In the genomic region with DNA sequence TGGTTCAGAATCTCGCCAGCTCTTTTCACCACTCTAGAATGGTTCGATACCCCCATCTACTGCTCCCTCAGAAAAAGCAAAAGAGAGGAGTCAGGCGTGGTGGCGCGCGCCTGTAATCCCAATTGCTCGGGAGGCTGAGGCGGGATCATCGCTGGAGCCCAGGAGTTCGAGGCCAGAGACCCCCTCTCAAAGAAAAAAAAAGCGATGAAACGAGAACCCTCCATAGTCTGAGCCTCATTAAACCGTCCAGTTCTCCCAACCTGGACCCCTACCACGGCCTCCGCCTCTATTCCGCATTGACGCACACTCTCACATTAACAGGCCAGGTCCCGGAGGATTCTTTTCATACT, we compare ENCODE assay signal across 8 cellular contexts.
DNase-seq lines count a peak whose midpoint lies in the region; ATAC-seq and TF ChIP-seq lines count a peak whose summit lies in the region.

No MANE protein-coding gene starts in this region.

- TF ChIP-seq CTCF in GM12875 (IDR thresholded peaks at IDR 0.05; ENCODE audit: borderline replicate concordance, insufficient read depth, low read depth, low read length) (no peak), SU-DHL-6 (IDR thresholded peaks at IDR 0.05; ENCODE audit: insufficient read depth, low read length, poor library complexity, severe bottlenecking) (no peak), fibroblast of pulmonary artery (IDR thresholded peaks at IDR 0.05; ENCODE audit: low read length, missing control alignments) (no peak), retinal pigment epithelial cell (conservative IDR thresholded peaks at IDR 0.05; ENCODE audit: low read depth, low read length) (no peak), GM13977 (IDR thresholded peaks at IDR 0.05; ENCODE audit: extremely low read depth, insufficient read depth, missing control alignments) (no peak), GM10248 (IDR thresholded peaks at IDR 0.05; ENCODE audit: control extremely low read depth, extremely low read depth, low read depth, missing control alignments) (no peak)

- H3K9me2 ChIP-seq in SU-DHL-6 (replicated peaks; ENCODE audit: insufficient read depth, low read length) = no peaks in the 10 kb centered on the region

- H3K36me3 ChIP-seq in SU-DHL-6 (ENCODE audit: low read length) = no peaks in the 10 kb centered on the region

- ATAC-seq in GM19467 (IDR thresholded peaks at IDR 0.05; ENCODE audit: unreplicated experiment) = no peak

- no peaks in the 10 kb centered on the region for H3K27me3 ChIP-seq in SU-DHL-6 (ENCODE audit: low read length)

- no peaks in the 10 kb centered on the region for H3K79me2 ChIP-seq in SU-DHL-6 (ENCODE audit: insufficient read depth, low read length)

- in situ Hi-C loops in GM13977 (cut with MboI; ENCODE audit: low pct_unique_long_range_greater_than_20kb, low sequenced_read_pairs, unreplicated experiment) = loop anchor here (5.0 to 25.0 kb wide), 2 partner anchors 88 to 163 kb away; partner anchors contain the start of gene ESAM

- no peaks in the 10 kb centered on the region for H3K9me3 ChIP-seq in SU-DHL-6 (ENCODE audit: insufficient read depth, low read length)

- peak overlapping the region; percentile 66 for H3K4me2 ChIP-seq in SU-DHL-6 (ENCODE audit: low read depth, low read length, poor library complexity, severe bottlenecking)

- peak overlapping the region; percentile 75 for H3K9ac ChIP-seq in SU-DHL-6 (ENCODE audit: low read length)

- no peaks in the 10 kb centered on the region for H4K20me1 ChIP-seq in SU-DHL-6 (ENCODE audit: low read depth, low read length)

- POLR2A ChIA-PET in GM10248 (lab: Yijun Ruan, JAX) = interaction anchor here (0.7 kb wide), 1 partner anchor 599 kb away, joined by 3 read pairs; no protein-coding TSS in a partner anchor

- no peak overlapping the region for H3K27ac ChIP-seq in SU-DHL-6 (ENCODE audit: low read depth, low read length)

- DNase-seq in fibroblast of pulmonary artery (ENCODE audit: low read depth) = no peak
- no peak for DNase-seq in retinal pigment epithelial cell (ENCODE audit: low read depth)
- DNase-seq in GM13977 (ENCODE audit: low spot score) = no peak
- no peak for DNase-seq in activated CD4-positive, CD25-positive, alpha-beta regulatory T cell (lab: John Stamatoyannopoulos, UW)
- DNase-seq in GM10248 (ENCODE audit: extremely low spot score) = no peak

- CTCF ChIA-PET in GM10248 (lab: Yijun Ruan, JAX) = no interaction called here

- H2AFZ ChIP-seq in SU-DHL-6 (ENCODE audit: low read depth, low read length, severe bottlenecking) = peak overlapping the region; percentile 89

- H3K4me3 ChIP-seq in GM12875 (ENCODE audit: low read depth, low read length) (peak overlapping the region; percentile 69), SU-DHL-6 (ENCODE audit: insufficient read depth, low read length, poor library complexity, severe bottlenecking) (peak overlapping the region; percentile 72), fibroblast of pulmonary artery (replicated peaks; ENCODE audit: low read depth, low read length) (peak overlapping the region; percentile 76), retinal pigment epithelial cell (ENCODE audit: low read length) (peak overlapping the region; percentile 78)

- H3F3A ChIP-seq in SU-DHL-6 (ENCODE audit: insufficient read depth) = no peaks in the 10 kb centered on the region; the same call in 1 of the 2 replicates
